1 cellular context compared by ENCODE assay signal in genomic region chr18:29644276-29644675, GRCh38.
TF ChIP-seq lines count a peak whose summit lies in the region.

No MANE protein-coding gene starts in this region.

TF ChIP-seq in IMR-90, 13 proteins besides CTCF, POLR2A, EP300 and RAD21:
- TF ChIP-seq NFE2L2 (IDR thresholded peaks at IDR 0.05; ENCODE audit: low read depth, low read length), result no peak
- no peak for TF ChIP-seq MAFK (IDR thresholded peaks at IDR 0.05; ENCODE audit: low read depth, low read length)
- TF ChIP-seq, protein P1, sequence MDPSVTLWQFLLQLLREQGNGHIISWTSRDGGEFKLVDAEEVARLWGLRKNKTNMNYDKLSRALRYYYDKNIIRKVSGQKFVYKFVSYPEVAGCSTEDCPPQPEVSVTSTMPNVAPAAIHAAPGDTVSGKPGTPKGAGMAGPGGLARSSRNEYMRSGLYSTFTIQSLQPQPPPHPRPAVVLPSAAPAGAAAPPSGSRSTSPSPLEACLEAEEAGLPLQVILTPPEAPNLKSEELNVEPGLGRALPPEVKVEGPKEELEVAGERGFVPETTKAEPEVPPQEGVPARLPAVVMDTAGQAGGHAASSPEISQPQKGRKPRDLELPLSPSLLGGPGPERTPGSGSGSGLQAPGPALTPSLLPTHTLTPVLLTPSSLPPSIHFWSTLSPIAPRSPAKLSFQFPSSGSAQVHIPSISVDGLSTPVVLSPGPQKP (IDR thresholded peaks at IDR 0.05; ENCODE audit: borderline replicate concordance, low read depth, low read length), result no peak
- no peak for TF ChIP-seq RFX5 (IDR thresholded peaks at IDR 0.05; ENCODE audit: low read depth, low read length)
- TF ChIP-seq SMC3 (IDR thresholded peaks at IDR 0.05; ENCODE audit: low read depth, low read length), result no peak
- TF ChIP-seq USF2 (IDR thresholded peaks at IDR 0.05; ENCODE audit: low read depth, low read length), result no peak
- TF ChIP-seq RCOR1 (IDR thresholded peaks at IDR 0.05; ENCODE audit: insufficient replicate concordance, low read length), result no peak
- TF ChIP-seq MXI1 (IDR thresholded peaks at IDR 0.05; ENCODE audit: borderline replicate concordance, low read depth, low read length), result no peak
- TF ChIP-seq CHD1 (IDR thresholded peaks at IDR 0.05; ENCODE audit: low read depth, low read length), result no peak
- TF ChIP-seq FOS (IDR thresholded peaks at IDR 0.05; ENCODE audit: low read depth, low read length), result no peak
- TF ChIP-seq BHLHE40 (IDR thresholded peaks at IDR 0.05; ENCODE audit: low read depth, low read length), result no peak
